Comparison of ENCODE assay signal across 8 cellular contexts in the genomic region with DNA sequence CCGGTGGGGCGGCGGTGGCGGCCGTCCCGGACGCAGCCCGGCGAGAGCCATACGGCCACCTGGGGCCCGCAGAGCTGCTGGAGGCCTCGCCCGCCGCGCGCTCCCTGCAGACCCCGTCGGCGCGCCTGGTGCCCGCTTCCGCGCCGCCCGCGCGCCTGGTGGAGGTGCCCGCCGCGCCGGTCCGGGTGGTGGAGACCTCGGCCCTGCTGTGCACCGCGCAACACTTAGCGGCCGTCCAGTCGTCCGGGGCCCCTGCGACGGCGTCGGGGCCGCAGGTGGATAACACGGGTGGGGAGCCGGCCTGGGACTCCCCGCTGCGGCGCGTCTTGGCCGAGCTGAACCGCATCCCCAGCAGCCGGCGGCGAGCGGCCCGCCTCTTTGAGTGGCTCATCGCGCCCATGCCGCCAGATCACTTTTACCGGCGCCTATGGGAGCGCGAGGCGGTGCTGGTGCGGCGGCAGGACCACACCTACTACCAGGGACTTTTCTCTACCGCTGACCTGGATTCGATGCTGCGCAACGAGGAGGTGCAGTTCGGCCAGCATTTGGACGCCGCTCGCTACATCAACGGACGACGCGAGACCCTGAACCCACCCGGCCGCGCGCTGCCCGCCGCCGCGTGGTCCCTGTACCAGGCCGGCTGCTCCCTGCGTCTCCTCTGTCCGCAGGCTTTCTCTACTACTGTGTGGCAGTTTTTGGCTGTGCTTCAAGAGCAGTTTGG. TPM values are rescaled to one million over a fixed set of nuclear protein-coding genes. Genes with fewer than 3 reads are reported as not detected.
DNase-seq lines count a peak whose midpoint lies in the region; ATAC-seq and TF ChIP-seq lines count a peak whose summit lies in the region.

No MANE protein-coding gene starts in this region.

- DNase-seq in Right ventricle myocardium inferior (ENCODE audit: missing footprints) (peak; percentile 87), cardiac septum (ENCODE audit: low spot score) (no peak), NCI-H345 treated with DMSO at 0.1 percent for 48 hours (lab: John Stamatoyannopoulos, UW; ENCODE audit: unreplicated experiment) (peak; percentile 34), mucosa of gallbladder (ENCODE audit: low spot score) (peak; percentile 60)
- peak; percentile 78 for DNase-seq in activated CD8-positive, alpha-beta T cell treated with anti-CD3 and anti-CD28 coated beads for 36 hours
- DNase-seq in effector CD4-positive, alpha-beta T cell = peak; percentile 69
- DNase-seq in stimulated activated CD8-positive, alpha-beta memory T cell treated with anti-CD3 and anti-CD28 coated beads, Interleukin-4, amount 100 ng/mL, for 48 hours = peak; percentile 80

- peaks cover 2% of the 10 kb centered on the region for H3K9me3 Mint-ChIP-seq in activated CD8-positive, alpha-beta T cell treated with anti-CD3 and anti-CD28 coated beads for 36 hours

- POLR2A ChIA-PET in activated CD8-positive, alpha-beta T cell treated with anti-CD3 and anti-CD28 coated beads for 36 hours (lab: Charles Lee) = interaction anchor here (0.8 to 2.1 kb wide), 8 partner anchors 29 to 354 kb away, joined by 3 to 11 read pairs (median 4); partner anchors contain the start of genes ACOT2 and NUMB

- peaks cover 2% of the 10 kb centered on the region for H3K27me3 Mint-ChIP-seq in activated CD8-positive, alpha-beta T cell treated with anti-CD3 and anti-CD28 coated beads for 36 hours

- CTCF ChIA-PET in activated CD8-positive, alpha-beta T cell treated with anti-CD3 and anti-CD28 coated beads for 36 hours (lab: Charles Lee) = interaction anchor here (1.2 to 3.2 kb wide), 3 partner anchors 77 to 142 kb away, joined by 3 to 12 read pairs (median 8); partner anchors contain the start of genes ACOT2 and ACOT6

- H3K27ac Mint-ChIP-seq in activated CD8-positive, alpha-beta T cell treated with anti-CD3 and anti-CD28 coated beads for 36 hours = peak overlapping the region; percentile 35

- H3K4me1 Mint-ChIP-seq in activated CD8-positive, alpha-beta T cell treated with anti-CD3 and anti-CD28 coated beads for 36 hours (ENCODE audit: low read depth) = peaks cover 38% of the 10 kb centered on the region

- H3K4me3 Mint-ChIP-seq in activated CD8-positive, alpha-beta T cell treated with anti-CD3 and anti-CD28 coated beads for 36 hours = peak overlapping the region; percentile 82

- peaks cover 43% of the 10 kb centered on the region for H3K36me3 Mint-ChIP-seq in activated CD8-positive, alpha-beta T cell treated with anti-CD3 and anti-CD28 coated beads for 36 hours (ENCODE audit: low read depth)

- TF ChIP-seq CTCF in activated CD8-positive, alpha-beta T cell treated with anti-CD3 and anti-CD28 coated beads for 36 hours (IDR thresholded peaks at IDR 0.05) = no peak

- intact Hi-C loops in Right ventricle myocardium inferior (cut with DNase I) = loop anchor here (5.0 kb wide), 1 partner anchor 141 kb away; no protein-coding TSS in a partner anchor
- intact Hi-C loops in cardiac septum (cut with DNase I) = no loop called here
- intact Hi-C loops in activated CD8-positive, alpha-beta T cell treated with anti-CD3 and anti-CD28 coated beads for 36 hours (cut with micrococcal nuclease) = no loop called here

- ATAC-seq in Right ventricle myocardium inferior (peak; percentile 50), HG03060 (IDR thresholded peaks at IDR 0.05; ENCODE audit: low read depth, unreplicated experiment) (peak; percentile 25)
- peak; percentile 70 for ATAC-seq in activated CD8-positive, alpha-beta T cell treated with anti-CD3 and anti-CD28 coated beads for 36 hours

RNA-seq across cellular contexts. Expression of gene RIOX1, which starts 0.7 kb away (rescaled TPM):
- total RNA-seq in Right ventricle myocardium inferior (7.6 TPM), cardiac septum (7.3 TPM), mucosa of gallbladder (15.3 TPM)
- total RNA-seq in activated CD8-positive, alpha-beta T cell treated with anti-CD3 and anti-CD28 coated beads for 36 hours = 10 to 100 TPM; 14.2 to 15.2 TPM

RNA-seq across cellular contexts. Expression of gene NUMB, which starts 33.1 kb away (rescaled TPM):
- total RNA-seq in Right ventricle myocardium inferior = 39.8 TPM
- total RNA-seq in cardiac septum = 34.9 TPM
- total RNA-seq in activated CD8-positive, alpha-beta T cell treated with anti-CD3 and anti-CD28 coated beads for 36 hours = 10 to 100 TPM; 31.8 to 33.0 TPM
- total RNA-seq in mucosa of gallbladder = 117 TPM

RNA-seq across cellular contexts. Expression of gene ACOT1, which starts 45.5 kb away (rescaled TPM):
- total RNA-seq in Right ventricle myocardium inferior (29.6 TPM), cardiac septum (19.9 TPM), mucosa of gallbladder (19.3 TPM)
- total RNA-seq in activated CD8-positive, alpha-beta T cell treated with anti-CD3 and anti-CD28 coated beads for 36 hours = 1 to 10 TPM; 1.2 to 1.3 TPM
